In genomic region chr12:122862872-122863701, GRCh38 we compare ENCODE assay signal across 9 cellular contexts. TPM values are rescaled to one million over a fixed set of nuclear protein-coding genes. Genes with fewer than 3 reads are reported as not detected.
DNase-seq lines count a peak whose midpoint lies in the region; ATAC-seq and TF ChIP-seq lines count a peak whose summit lies in the region.
"Had no signal": no experiment of that assay in that cellular context is flagged by ENCODE, and none has a peak within 500 bp of the region (broad histone marks: within the 10 kb centered on the region; RNA-seq: fewer than 3 reads in every experiment).

No MANE protein-coding gene starts in this region.

- POLR2A ChIA-PET in activated CD4-positive, alpha-beta memory T cell treated with anti-CD3 and anti-CD28 coated beads, Interleukin-2, amount 10 ng/mL, durations not matched to agents 7 days and 5 days (lab: Charles Lee) = interaction anchor here (1.0 to 1.3 kb wide), 2 partner anchors 16 to 25 kb away, joined by 3 read pairs; no protein-coding TSS in a partner anchor
- POLR2A ChIA-PET in activated CD4-positive, alpha-beta memory T cell treated with anti-CD3 and anti-CD28 coated beads for 36 hours (lab: Charles Lee) = interaction anchor here (0.6 kb wide), 1 partner anchor 9 kb away, joined by 3 read pairs; no protein-coding TSS in a partner anchor

- peaks cover 69% of the 10 kb centered on the region for H3K36me3 ChIP-seq in WERI-Rb-1

- intact Hi-C loops in activated CD4-positive, alpha-beta memory T cell treated with anti-CD3 and anti-CD28 coated beads for 36 hours (cut with micrococcal nuclease) = no loop called here

- H3K27ac Mint-ChIP-seq in activated CD4-positive, alpha-beta memory T cell treated with anti-CD3 and anti-CD28 coated beads, Interleukin-2, amount 10 ng/mL, durations not matched to agents 7 days and 5 days = peak overlapping the region; percentile 31
- H3K27ac Mint-ChIP-seq in activated CD4-positive, alpha-beta memory T cell treated with anti-CD3 and anti-CD28 coated beads for 36 hours = no peak overlapping the region
- peak overlapping the region; percentile 88 for H3K27ac Mint-ChIP-seq in type B pancreatic cell
- H3K27ac Mint-ChIP-seq: activated T-helper 17 cell treated with anti-CD3 and anti-CD28 coated beads, Interleukin-2, amount 50 U/mL, for 72 hours had no signal

- peak overlapping the region; percentile 59 for H3K27ac ChIP-seq in WERI-Rb-1

- no peaks in the 10 kb centered on the region for H3K27me3 Mint-ChIP-seq in activated CD4-positive, alpha-beta memory T cell treated with anti-CD3 and anti-CD28 coated beads, Interleukin-2, amount 10 ng/mL, durations not matched to agents 7 days and 5 days
- no peaks in the 10 kb centered on the region for H3K27me3 Mint-ChIP-seq in activated CD4-positive, alpha-beta memory T cell treated with anti-CD3 and anti-CD28 coated beads for 36 hours
- no peaks in the 10 kb centered on the region for H3K27me3 Mint-ChIP-seq in type B pancreatic cell
- H3K27me3 Mint-ChIP-seq: activated T-helper 17 cell treated with anti-CD3 and anti-CD28 coated beads, Interleukin-2, amount 50 U/mL, for 72 hours had no signal

- peaks cover 16% of the 10 kb centered on the region for H3K36me3 Mint-ChIP-seq in activated CD4-positive, alpha-beta memory T cell treated with anti-CD3 and anti-CD28 coated beads, Interleukin-2, amount 10 ng/mL, durations not matched to agents 7 days and 5 days (ENCODE audit: low read depth)
- H3K36me3 Mint-ChIP-seq in activated CD4-positive, alpha-beta memory T cell treated with anti-CD3 and anti-CD28 coated beads for 36 hours = peaks cover 7% of the 10 kb centered on the region
- H3K36me3 Mint-ChIP-seq in type B pancreatic cell = peaks cover 3% of the 10 kb centered on the region

- no peak for ATAC-seq in HG03039 (IDR thresholded peaks at IDR 0.05; ENCODE audit: unreplicated experiment)
- ATAC-seq: activated T-helper 17 cell treated with anti-CD3 and anti-CD28 coated beads, Interleukin-2, amount 50 U/mL, for 72 hours had no signal

- DNase-seq in activated CD4-positive, alpha-beta memory T cell treated with anti-CD3 and anti-CD28 coated beads, Interleukin-2, amount 10 ng/mL, durations not matched to agents 7 days and 5 days = no peak
- no peak for DNase-seq in activated CD4-positive, alpha-beta memory T cell treated with anti-CD3 and anti-CD28 coated beads for 36 hours
- DNase-seq in WERI-Rb-1 (peak; percentile 76), left kidney (ENCODE audit: low read depth, low spot score) (peak; percentile 40), type B pancreatic cell (ENCODE audit: extremely low spot score, unreplicated experiment) (no peak), NCI-H774 (lab: John Stamatoyannopoulos, UW) (no peak), COLO829 (ENCODE audit: low spot score) (no peak)

- H3K4me1 Mint-ChIP-seq in activated CD4-positive, alpha-beta memory T cell treated with anti-CD3 and anti-CD28 coated beads, Interleukin-2, amount 10 ng/mL, durations not matched to agents 7 days and 5 days = no peaks in the 10 kb centered on the region
- no peaks in the 10 kb centered on the region for H3K4me1 Mint-ChIP-seq in activated CD4-positive, alpha-beta memory T cell treated with anti-CD3 and anti-CD28 coated beads for 36 hours (ENCODE audit: low read depth)
- no peaks in the 10 kb centered on the region for H3K4me1 Mint-ChIP-seq in type B pancreatic cell (ENCODE audit: unreplicated experiment)
- H3K4me1 Mint-ChIP-seq: activated T-helper 17 cell treated with anti-CD3 and anti-CD28 coated beads, Interleukin-2, amount 50 U/mL, for 72 hours had no signal

- TF ChIP-seq CTCF in WERI-Rb-1 (IDR thresholded peaks at IDR 0.05; ENCODE audit: low read depth, low read length) (no peak), type B pancreatic cell (conservative IDR thresholded peaks at IDR 0.05) (no peak)

- CTCF ChIA-PET in activated CD4-positive, alpha-beta memory T cell treated with anti-CD3 and anti-CD28 coated beads, Interleukin-2, amount 10 ng/mL, durations not matched to agents 7 days and 5 days (lab: Charles Lee) = interaction anchor here (4.7 kb wide), 1 partner anchor 90 kb away, joined by 74 read pairs; no protein-coding TSS in a partner anchor
- CTCF ChIA-PET in activated CD4-positive, alpha-beta memory T cell treated with anti-CD3 and anti-CD28 coated beads for 36 hours (lab: Charles Lee) = interaction anchor here (0.8 to 8.7 kb wide), 3 partner anchors 9 to 89 kb away, joined by 3 to 239 read pairs (median 14); no protein-coding TSS in a partner anchor

- no peak overlapping the region for H3K4me3 Mint-ChIP-seq in activated CD4-positive, alpha-beta memory T cell treated with anti-CD3 and anti-CD28 coated beads, Interleukin-2, amount 10 ng/mL, durations not matched to agents 7 days and 5 days
- no peak overlapping the region for H3K4me3 Mint-ChIP-seq in activated CD4-positive, alpha-beta memory T cell treated with anti-CD3 and anti-CD28 coated beads for 36 hours
- no peak overlapping the region for H3K4me3 Mint-ChIP-seq in type B pancreatic cell
- H3K4me3 Mint-ChIP-seq: activated T-helper 17 cell treated with anti-CD3 and anti-CD28 coated beads, Interleukin-2, amount 50 U/mL, for 72 hours had no signal

- no peaks in the 10 kb centered on the region for H3K27me3 ChIP-seq in WERI-Rb-1 (ENCODE audit: insufficient read depth, low read depth, severe bottlenecking)

- no peak overlapping the region for H3K4me3 ChIP-seq in WERI-Rb-1 (ENCODE audit: low read depth, low read length)

- no peaks in the 10 kb centered on the region for H3K9me3 Mint-ChIP-seq in activated CD4-positive, alpha-beta memory T cell treated with anti-CD3 and anti-CD28 coated beads, Interleukin-2, amount 10 ng/mL, durations not matched to agents 7 days and 5 days
- no peaks in the 10 kb centered on the region for H3K9me3 Mint-ChIP-seq in activated CD4-positive, alpha-beta memory T cell treated with anti-CD3 and anti-CD28 coated beads for 36 hours
- H3K9me3 Mint-ChIP-seq in type B pancreatic cell = no peaks in the 10 kb centered on the region
- H3K9me3 Mint-ChIP-seq: activated T-helper 17 cell treated with anti-CD3 and anti-CD28 coated beads, Interleukin-2, amount 50 U/mL, for 72 hours had no signal

- H3K9me3 ChIP-seq in WERI-Rb-1 (ENCODE audit: severe bottlenecking) = no peaks in the 10 kb centered on the region

RNA-seq across cellular contexts. Expression of gene HIP1R, which starts 27.8 kb away (rescaled TPM):
- 10 to 100 TPM; 23.4 to 24.7 TPM for total RNA-seq in activated CD4-positive, alpha-beta memory T cell treated with anti-CD3 and anti-CD28 coated beads, Interleukin-2, amount 10 ng/mL, durations not matched to agents 7 days and 5 days
- 10 to 100 TPM; 19.3 to 22.2 TPM for total RNA-seq in activated CD4-positive, alpha-beta memory T cell treated with anti-CD3 and anti-CD28 coated beads for 36 hours
- 40.5 and 45.5 TPM in 2 replicates for total RNA-seq in type B pancreatic cell (ENCODE audit: low replicate concordance)

RNA-seq across cellular contexts. Expression of gene VPS37B, which starts 32.8 kb away (rescaled TPM):
- total RNA-seq in activated CD4-positive, alpha-beta memory T cell treated with anti-CD3 and anti-CD28 coated beads, Interleukin-2, amount 10 ng/mL, durations not matched to agents 7 days and 5 days = 10 to 100 TPM; 27.1 to 27.7 TPM
- total RNA-seq in activated CD4-positive, alpha-beta memory T cell treated with anti-CD3 and anti-CD28 coated beads for 36 hours = 10 to 100 TPM in 1 of 2 experiments, 1 to 10 TPM in 1; 10.0 to 10.4 TPM
- total RNA-seq in type B pancreatic cell (ENCODE audit: low replicate concordance) = 32.4 and 43.6 TPM in 2 replicates

Comparison
In these comparisons a context has a peak if more than half of its experiments do, and no peak if none do; other contexts are left out.
1. DNase-seq: peak in WERI-Rb-1 (single experiment) and left kidney (single experiment); none in activated CD4-positive, alpha-beta memory T cell treated with anti-CD3 and anti-CD28 coated beads, Interleukin-2, amount 10 ng/mL, durations not matched to agents 7 days and 5 days (single experiment), activated CD4-positive, alpha-beta memory T cell treated with anti-CD3 and anti-CD28 coated beads for 36 hours (single experiment), type B pancreatic cell (single experiment), NCI-H774 (single experiment) and COLO829 (single experiment).